12 cellular contexts compared by ENCODE assay signal in the genomic region with DNA sequence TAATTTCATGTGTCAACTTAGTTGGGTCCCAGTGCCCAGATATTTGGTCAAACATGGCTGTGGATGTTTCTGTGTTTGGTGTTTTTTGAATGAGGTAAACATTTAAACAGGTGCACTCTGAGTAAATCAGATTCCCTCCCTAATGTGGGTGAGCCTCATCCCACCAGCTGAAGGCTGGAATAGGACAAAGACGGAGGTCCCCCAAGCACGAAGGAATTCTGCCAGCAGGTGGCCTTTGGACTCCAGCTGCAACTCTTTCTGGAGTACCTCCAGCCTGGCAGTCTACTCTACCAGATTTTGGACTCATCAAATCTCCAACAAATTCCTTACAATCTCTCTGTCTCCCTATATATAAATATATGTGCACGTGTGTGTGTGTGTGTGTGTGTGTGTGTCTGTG.
"Had no signal": no experiment of that assay in that cellular context is flagged by ENCODE, and none has a peak within 500 bp of the region (broad histone marks: within the 10 kb centered on the region; RNA-seq: fewer than 3 reads in every experiment).

No MANE protein-coding gene starts in this region.

- H3K27ac Mint-ChIP-seq: activated CD4-positive, alpha-beta T cell treated with anti-CD3 and anti-CD28 coated beads for 36 hours had no signal

- H3K27me3 ChIP-seq: right lobe of liver, transverse colon had no signal

- H3K4me3 Mint-ChIP-seq: activated CD4-positive, alpha-beta memory T cell treated with anti-CD3 and anti-CD28 coated beads, Interleukin-2, amount 10 ng/mL, durations not matched to agents 7 days and 5 days; activated CD4-positive, alpha-beta T cell treated with anti-CD3 and anti-CD28 coated beads for 36 hours; neural crest cell had no signal

- H3K9me3 ChIP-seq: gastroesophageal sphincter, heart right ventricle, lower lobe of right lung, right lobe of liver, transverse colon had no signal

- H3K4me3 ChIP-seq: gastroesophageal sphincter, heart right ventricle, lower lobe of right lung, right lobe of liver, transverse colon had no signal

- DNase-seq: activated CD4-positive, alpha-beta memory T cell treated with anti-CD3 and anti-CD28 coated beads, Interleukin-2, amount 10 ng/mL, durations not matched to agents 7 days and 5 days; activated CD4-positive, alpha-beta T cell treated with anti-CD3 and anti-CD28 coated beads for 36 hours; heart right ventricle; lower lobe of right lung; right lobe of liver; stimulated activated naive CD8-positive, alpha-beta T cell treated with anti-CD3 and anti-CD28 coated beads, Interleukin-15, Interleukin-2, amounts not matched to agents 100 U/mL and 50 U/mL, for 24 hours; T1000; transverse colon had no signal

- ATAC-seq: activated CD4-positive, alpha-beta T cell treated with anti-CD3 and anti-CD28 coated beads for 36 hours; gastroesophageal sphincter; stimulated activated naive CD8-positive, alpha-beta T cell treated with anti-CD3 and anti-CD28 coated beads, Interleukin-15, Interleukin-2, amounts not matched to agents 100 U/mL and 50 U/mL, for 24 hours had no signal

- H3K4me1 Mint-ChIP-seq: neural crest cell had no signal

- H3K36me3 ChIP-seq: gastroesophageal sphincter, heart right ventricle, lower lobe of right lung, right lobe of liver, transverse colon had no signal

- H3K4me1 ChIP-seq: lower lobe of right lung, right lobe of liver had no signal

- FAIRE-seq: astrocyte, bronchial epithelial cell had no signal

- H3K27ac ChIP-seq: gastroesophageal sphincter, heart right ventricle, lower lobe of right lung, right lobe of liver, transverse colon had no signal
